8 cellular contexts compared by ENCODE assay signal in genomic region chr5:149834246-149834855, GRCh38.
A peak's percentile ranks its signal among the peaks of the same experiment; 100 is the strongest.
DNase-seq lines count a peak whose midpoint lies in the region; ATAC-seq and TF ChIP-seq lines count a peak whose summit lies in the region.

No MANE protein-coding gene starts in this region.

- DNase-seq in activated naive CD4-positive, alpha-beta T cell treated with Interleukin-2 at 50 U/mL for 16 hours = peak; percentile 32
- no peak for DNase-seq in activated naive CD4-positive, alpha-beta T cell (lab: John Stamatoyannopoulos, UW)
- peak; percentile 83 for DNase-seq in NAMALWA (ENCODE audit: low spot score)
- peak in 30 of 34 experiments; percentile 4 to 53 (median 34) for DNase-seq in T-cell
- peak; percentile 79 for DNase-seq in brain microvascular endothelial cell
- peak; percentile 75 for DNase-seq in iPS-NIHi7 (ENCODE audit: extremely low spot score)
- peak; percentile 11 to 43 for DNase-seq in stimulated activated CD4-positive, alpha-beta T cell treated with anti-CD3 and anti-CD28 coated beads, Interleukin-1b, Interleukin-23, amount 100 ng/mL, for 4 hours (ENCODE audit: low read depth in 2 of 2)

- no peaks in the 10 kb centered on the region for H3K9me3 Mint-ChIP-seq in T-cell

- H3K4me3 ChIP-seq in brain microvascular endothelial cell (ENCODE audit: low read depth, low read length) = no peak overlapping the region

- ATAC-seq in T-cell (replicated peaks in 1 of 4) (peak; percentile 42 to 64 (median 54)), HG03571 (IDR thresholded peaks at IDR 0.05; ENCODE audit: unreplicated experiment) (no peak)

- no peaks in the 10 kb centered on the region for H3K27me3 ChIP-seq in brain microvascular endothelial cell (replicated peaks)

- peak; percentile 86 for TF ChIP-seq CTCF in brain microvascular endothelial cell (IDR thresholded peaks at IDR 0.05; ENCODE audit: low read depth, low read length, missing control alignments)

- CTCF ChIA-PET in T-cell (lab: Charles Lee) = interaction anchor here (0.6 to 3.0 kb wide), 18 partner anchors 18 to 384 kb away, joined by 3 to 53 read pairs (median 4); no protein-coding TSS in a partner anchor

- H3K4me3 Mint-ChIP-seq in T-cell = no peak overlapping the region

- in situ Hi-C loops in brain microvascular endothelial cell (cut with HindIII; ENCODE audit: low pct_ligation_motif_present, low sequenced_read_pairs) = loop anchor here (25.0 kb wide), 1 partner anchor 197 kb away; no protein-coding TSS in a partner anchor

- no peak overlapping the region for H3K27ac Mint-ChIP-seq in T-cell

- no peak overlapping the region for H3K27ac ChIP-seq in brain microvascular endothelial cell

- POLR2A ChIA-PET in T-cell (lab: Charles Lee) = no interaction called here

- H3K36me3 ChIP-seq in brain microvascular endothelial cell (replicated peaks) = no peaks in the 10 kb centered on the region

- H3K27me3 Mint-ChIP-seq in T-cell = no peaks in the 10 kb centered on the region

- H3K36me3 Mint-ChIP-seq in T-cell = peaks cover 22% of the 10 kb centered on the region

- H3K4me1 Mint-ChIP-seq in T-cell = no peaks in the 10 kb centered on the region

Comparison
In these comparisons a context has a peak if more than half of its experiments do, and no peak if none do; other contexts are left out.
1. DNase-seq: peak in activated naive CD4-positive, alpha-beta T cell treated with Interleukin-2 at 50 U/mL for 16 hours (single experiment), NAMALWA (single experiment), T-cell (30 of 34), brain microvascular endothelial cell (single experiment), iPS-NIHi7 (single experiment) and stimulated activated CD4-positive, alpha-beta T cell treated with anti-CD3 and anti-CD28 coated beads, Interleukin-1b, Interleukin-23, amount 100 ng/mL, for 4 hours (2 of 2); none in activated naive CD4-positive, alpha-beta T cell (0 of 4).